8 cellular contexts compared by ENCODE assay signal in genomic region chr15:55279746-55280351, GRCh38. TPM values are rescaled to one million over a fixed set of nuclear protein-coding genes. Genes with fewer than 3 reads are reported as not detected.
DNase-seq lines count a peak whose midpoint lies in the region; ATAC-seq and TF ChIP-seq lines count a peak whose summit lies in the region.

No MANE protein-coding gene starts in this region.

- 0 out of 2 replicates have a peak overlapping the region, but pooled peaks have one; percentile 3 for H3K27ac Mint-ChIP-seq in WTC11

- ATAC-seq in GM19467 (IDR thresholded peaks at IDR 0.05; ENCODE audit: unreplicated experiment), result peak; percentile 70
- peak; percentile 74 for ATAC-seq in HG03558 (IDR thresholded peaks at IDR 0.05; ENCODE audit: extremely low read depth, unreplicated experiment)
- ATAC-seq in WTC11, result no peak

- H3K27ac ChIP-seq in epithelial cell of prostate (peak overlapping the region; percentile 37), substantia nigra (ENCODE audit: low read depth, low read length, poor library complexity, severe bottlenecking) (no peak overlapping the region)

- no peaks in the 10 kb centered on the region for H3K9me3 Mint-ChIP-seq in WTC11

- POLR2A ChIA-PET in WTC11 (lab: Charles Lee), result no interaction called here

- H3K27me3 Mint-ChIP-seq in WTC11 (ENCODE audit: low read depth), result no peaks in the 10 kb centered on the region

- 0 out of 2 replicates have a peak, but pooled peaks cover 5% of the 10 kb centered on the region for H3K4me1 Mint-ChIP-seq in WTC11

- CTCF ChIA-PET in WTC11 (lab: Charles Lee), result no interaction called here

- TF ChIP-seq CTCF in WTC11 (IDR thresholded peaks at IDR 0.05), result no peak

- H3K4me3 Mint-ChIP-seq in WTC11, result no peak overlapping the region

- H3K36me3 Mint-ChIP-seq in WTC11, result no peaks in the 10 kb centered on the region

- peak; percentile 51 for DNase-seq in CD1c-positive myeloid dendritic cell (ENCODE audit: extremely low spot score)
- no peak for DNase-seq in WTC11 (ENCODE audit: low spot score)
- peak; percentile 39 for DNase-seq in epithelial cell of prostate (ENCODE audit: low read depth, low spot score)
- peak; percentile 37 for DNase-seq in stimulated activated CD4-positive, alpha-beta T cell treated with anti-CD3 and anti-CD28 coated beads, Interleukin-2, amount 100 ng/mL, for 4 hours (ENCODE audit: low read depth)
- DNase-seq in substantia nigra (lab: John Stamatoyannopoulos, UW), result no peak
- no peak for DNase-seq in NCI-H146 (lab: John Stamatoyannopoulos, UW)

TF ChIP-seq in WTC11, 78 proteins besides CTCF, POLR2A, EP300 and RAD21:
- TF ChIP-seq TEAD4 (CRISPR knock-in tag; IDR thresholded peaks at IDR 0.05) (no peak), NR1H2 (CRISPR knock-in tag; IDR thresholded peaks at IDR 0.05) (no peak), SMAD4 (CRISPR knock-in tag; IDR thresholded peaks at IDR 0.05) (no peak), ATF6 (CRISPR knock-in tag; IDR thresholded peaks at IDR 0.05) (no peak), TEAD1 (CRISPR knock-in tag; IDR thresholded peaks at IDR 0.05) (no peak), NR2C2 (CRISPR knock-in tag; IDR thresholded peaks at IDR 0.05) (no peak), ETV6 (CRISPR knock-in tag; IDR thresholded peaks at IDR 0.05) (no peak), FOXP4 (CRISPR knock-in tag; IDR thresholded peaks at IDR 0.05) (no peak), ZNF512 (CRISPR knock-in tag; IDR thresholded peaks at IDR 0.05; ENCODE audit: borderline replicate concordance) (no peak), STAT6 (CRISPR knock-in tag; conservative IDR thresholded peaks at IDR 0.05; ENCODE audit: low read depth) (no peak), ELF4 (CRISPR knock-in tag; IDR thresholded peaks at IDR 0.05; ENCODE audit: low read depth) (no peak), JUN (CRISPR knock-in tag; IDR thresholded peaks at IDR 0.05) (no peak), GTF2I (CRISPR knock-in tag; conservative IDR thresholded peaks at IDR 0.05) (no peak), ZBTB21 (CRISPR knock-in tag; IDR thresholded peaks at IDR 0.05; ENCODE audit: borderline replicate concordance) (no peak), EMX1 (CRISPR knock-in tag; IDR thresholded peaks at IDR 0.05) (no peak), MYBL2 (CRISPR knock-in tag; IDR thresholded peaks at IDR 0.05) (no peak), ATF2 (CRISPR knock-in tag; IDR thresholded peaks at IDR 0.05; ENCODE audit: borderline replicate concordance, low read depth) (no peak), PRRX2 (CRISPR knock-in tag; IDR thresholded peaks at IDR 0.05) (no peak)
TF ChIP-seq in WTC11: peak in this region for 0.

RNA-seq across cellular contexts. Expression of gene RAB27A, which starts 9.8 kb away (rescaled TPM):
- 4.7 to 8.0 TPM (median 7.3 TPM) in 3 replicates for total RNA-seq in WTC11 (2021)

RNA-seq across cellular contexts. Expression of gene PIGBOS1, which starts 39.1 kb away (rescaled TPM):
- 11.2 to 13.0 TPM (median 11.9 TPM) in 3 replicates for total RNA-seq in WTC11 (2021)

RNA-seq across cellular contexts. Expression of gene PIGB, which starts 39.2 kb away (rescaled TPM):
- total RNA-seq in WTC11 (2021), result 5.2 to 8.7 TPM (median 6.9 TPM) in 3 replicates

Comparison
In these comparisons a context has a peak if more than half of its experiments do, and no peak if none do; other contexts are left out.
1. DNase-seq: peak in CD1c-positive myeloid dendritic cell (single experiment), epithelial cell of prostate (single experiment) and stimulated activated CD4-positive, alpha-beta T cell treated with anti-CD3 and anti-CD28 coated beads, Interleukin-2, amount 100 ng/mL, for 4 hours (single experiment); none in WTC11 (single experiment), substantia nigra (0 of 49) and NCI-H146 (single experiment).